ENCODE assay signal across 10 cellular contexts in genomic region chr1:27116697-27117096, GRCh38. TPM values are rescaled to one million over a fixed set of nuclear protein-coding genes. Genes with fewer than 3 reads are reported as not detected.
DNase-seq lines count a peak whose midpoint lies in the region; ATAC-seq, FAIRE-seq and TF ChIP-seq lines count a peak whose summit lies in the region.
"Had no signal": no experiment of that assay in that cellular context is flagged by ENCODE, and none has a peak within 500 bp of the region (broad histone marks: within the 10 kb centered on the region; RNA-seq: fewer than 3 reads in every experiment).

No MANE protein-coding gene starts in this region.

- no peak for TF ChIP-seq POLR2A in K562 (conservative IDR thresholded peaks at IDR 0.05)

- H3K4me1 ChIP-seq in BLaER1 (peaks cover 67% of the 10 kb centered on the region), K562 (replicated peaks in 1 of 2; ENCODE audit: control insufficient read depth in 2 of 2, insufficient read depth in 2 of 2, low read length in 2 of 2) (peaks cover 34 to 43% of the 10 kb centered on the region in 2 experiments)

- POLR2A ChIA-PET in K562 (lab: Yijun Ruan, JAX): interaction anchor here (0.6 to 10.5 kb wide), 5 partner anchors 25 to 317 kb away, joined by 3 to 107 read pairs (median 4); partner anchors contain the start of gene SLC9A1

- TF ChIP-seq RAD21 in K562 (CRISPR knock-in tag; conservative IDR thresholded peaks at IDR 0.05 in 1 of 2, IDR thresholded peaks at IDR 0.05 in 1 of 2): no peak

- no peaks in the 10 kb centered on the region for H3K9me3 Mint-ChIP-seq in memory B cell
- H3K9me3 Mint-ChIP-seq: T-helper 1 cell treated with Interleukin-12 subunit alpha and Interleukin-12 subunit beta and Interleukin-4 antibody, amounts not matched to agents 30 μg/mL and 1 μg/mL, for 36 hours had no signal

- TF ChIP-seq CTCF in K562 (IDR thresholded peaks at IDR 0.05 in 2 of 3, conservative IDR thresholded peaks at IDR 0.05 in 1 of 3; ENCODE audit: insufficient read depth in 2 of 3, low read depth in 1 of 3, low read length in 3 of 3): no peak

- H3K27ac ChIP-seq in BLaER1 (no peak overlapping the region; the same call in 1 of the 2 replicates), K562 (ENCODE audit: extremely low read depth, low read depth, low read length) (no peak overlapping the region)

- H3K36me3 Mint-ChIP-seq in memory B cell: peaks cover 1% of the 10 kb centered on the region

- H3K27ac Mint-ChIP-seq in memory B cell: no peak overlapping the region
- H3K27ac Mint-ChIP-seq: T-helper 1 cell treated with Interleukin-12 subunit alpha and Interleukin-12 subunit beta and Interleukin-4 antibody, amounts not matched to agents 30 μg/mL and 1 μg/mL, for 36 hours had no signal

- H3K9ac ChIP-seq in BLaER1: no peak overlapping the region
- H3K9ac ChIP-seq in K562 (ENCODE audit: insufficient read depth in 1 of 2, low read depth in 2 of 2, low read length in 2 of 2): no peak overlapping the region

- H3K36me3 ChIP-seq in BLaER1 (peaks cover 12% of the 10 kb centered on the region; the same call in 1 of the 2 replicates), K562 (ENCODE audit: control insufficient read depth, insufficient read depth, low read length) (peaks cover 8% of the 10 kb centered on the region)

- H4K20me1 ChIP-seq in BLaER1: no peaks in the 10 kb centered on the region
- peaks cover 27% of the 10 kb centered on the region for H4K20me1 ChIP-seq in K562 (replicated peaks; ENCODE audit: control insufficient read depth, insufficient read depth, low read length)

- no peak overlapping the region for H2AFZ ChIP-seq in K562 (ENCODE audit: low read depth, low read length)

- ATAC-seq in K562 (no peak), memory B cell (ENCODE audit: low read depth) (peak; percentile 31)

- peaks cover 4% of the 10 kb centered on the region for H3K9me1 ChIP-seq in K562 (ENCODE audit: control insufficient read depth, insufficient read depth, low read length)

- H3K27me3 ChIP-seq in BLaER1 (no peaks in the 10 kb centered on the region), K562 (ENCODE audit: control insufficient read depth in 2 of 2, insufficient read depth in 2 of 2, low read length in 2 of 2) (no peaks in the 10 kb centered on the region)

- peak; percentile 86 for DNase-seq in KBM-7
- no peak for DNase-seq in K562 (ENCODE audit: extremely low read depth in 1 of 4, low spot score in 3 of 4)
- DNase-seq in memory B cell (ENCODE audit: low spot score in 2 of 2): no peak
- no peak for DNase-seq in epidermal melanocyte (ENCODE audit: insufficient read length, low spot score)
- DNase-seq in central memory CD4-positive, alpha-beta T cell: no peak
- DNase-seq in dedifferentiated amniotic fluid mesenchymal stem cell (ENCODE audit: extremely low spot score): no peak
- no peak for DNase-seq in NCI-H226
- DNase-seq: DND-41 had no signal

- H3K9me3 ChIP-seq in BLaER1: no peaks in the 10 kb centered on the region
- H3K9me3 ChIP-seq in K562 (replicated peaks; ENCODE audit: control insufficient read depth, insufficient read depth, low read depth, low read length): no peaks in the 10 kb centered on the region

- TF ChIP-seq EP300 in K562 (IDR thresholded peaks at IDR 0.05; ENCODE audit: low read length): no peak

- H3K4me2 ChIP-seq in BLaER1 (peak overlapping the region; percentile 84; the same call in 1 of the 2 replicates), K562 (ENCODE audit: insufficient read depth, low read length) (no peak overlapping the region)

- CTCF ChIA-PET in K562 (lab: Yijun Ruan, JAX; ENCODE audit: low intra/inter-chr PET ratio): no interaction called here

- H3K79me2 ChIP-seq in K562 (ENCODE audit: control insufficient read depth, insufficient read depth, low read length): no peaks in the 10 kb centered on the region

- in situ Hi-C loops in KBM-7 (cut with MboI; ENCODE audit: low pct_unique_long_range_greater_than_20kb, low sequenced_read_pairs): loop anchor here (25.0 kb wide), 1 partner anchor 271 kb away; the partner anchor contains the start of genes CD164L2 and GPR3
- in situ Hi-C loops in K562 (cut with MboI): loop anchor here (25.0 kb wide), 1 partner anchor 496 kb away; the partner anchor contains the start of gene AHDC1

- intact Hi-C loops in K562 (cut with micrococcal nuclease): no loop called here

- no peaks in the 10 kb centered on the region for H3K27me3 Mint-ChIP-seq in memory B cell

- H3K4me3 ChIP-seq in BLaER1 (no peak overlapping the region), K562 (no peak overlapping the region)

- no TSS peak for BruUV-seq in K562 (replicated peaks; lab: Mats Ljungman, UMichigan)

- FAIRE-seq in K562 (lab: Jason Lieb, UNC): no peak

- peaks cover 15% of the 10 kb centered on the region for H3K4me1 Mint-ChIP-seq in memory B cell

- H3K4me3 Mint-ChIP-seq in memory B cell: no peak overlapping the region
- H3K4me3 Mint-ChIP-seq: T-helper 1 cell treated with Interleukin-12 subunit alpha and Interleukin-12 subunit beta and Interleukin-4 antibody, amounts not matched to agents 30 μg/mL and 1 μg/mL, for 36 hours had no signal

TF ChIP-seq in K562, 482 proteins besides CTCF, POLR2A, EP300 and RAD21 (continues in another document):
- TF ChIP-seq MEF2D (tag; conservative IDR thresholded peaks at IDR 0.05; ENCODE audit: low read depth): no peak

RNA-seq across cellular contexts. Expression of gene SLC9A1, which starts 38.2 kb away (rescaled TPM):
- total RNA-seq in K562 (2011; cell fraction: chromatin; rRNA removed; ENCODE audit: low replicate concordance): 17.2 and 40.8 TPM in 2 replicates
- total RNA-seq in K562 (2011; cell fraction: nucleolus; rRNA removed): 19.7 and 20.2 TPM in 2 replicates
- 24.2 and 34.4 TPM in 2 replicates for total RNA-seq in K562 (2011; cell fraction: nucleoplasm; rRNA removed)
- total RNA-seq in K562 (2014; rRNA removed) (1.8 and 2.9 TPM in 2 replicates), K562 (2014; rRNA removed; fragmentation: Illumina TruSeq; extraction: Trizol) (1.1 and 2.0 TPM in 2 replicates), K562 (2015; rRNA removed; fragmentation: Illumina TruSeq; extraction: Trizol) (3.4 and 3.8 TPM in 2 replicates), K562 (2021) (12.7 and 13.6 TPM in 2 replicates)
- polyA plus RNA-seq in K562 (2011; rRNA removed) (1.5 and 4.5 TPM in 2 replicates), K562 (2014; fragmentation: Illumina TruSeq; extraction: Trizol) (14.4 and 16.6 TPM in 2 replicates), K562 (2014; fragmentation: Nextera tagmentation; extraction: Ambion mirVana) (1 to 10 TPM in 1 of 2 experiments, under 1 TPM in 1; 0.59 to 1.0 TPM), K562 (2014; rRNA removed) (5.2 and 5.7 TPM in 2 replicates)
- 2.0 and 4.6 TPM in 2 replicates for polyA plus RNA-seq in K562 (2011; cell fraction: cytosol; rRNA removed)
- 13.2 and 13.4 TPM in 2 replicates for polyA plus RNA-seq in K562 (2011; cell fraction: nucleus; rRNA removed)
- polyA plus RNA-seq in K562 (2012): 11.6 and 12.8 TPM in 2 replicates
- 3.3 and 3.4 TPM in 2 replicates for polyA minus RNA-seq in K562 (2011; rRNA and poly(A)+ RNA removed)
- 4.0 and 7.6 TPM in 2 replicates for polyA minus RNA-seq in K562 (2011; cell fraction: cytosol; rRNA and poly(A)+ RNA removed)
- 3.8 and 5.0 TPM in 2 replicates for polyA minus RNA-seq in K562 (2011; cell fraction: nucleus; rRNA and poly(A)+ RNA removed)
